Comparison of ENCODE assay signal across 17 cellular contexts in genomic region chr7:66306243-66306642, GRCh38.
A peak's percentile ranks its signal among the peaks of the same experiment; 100 is the strongest.
DNase-seq lines count a peak whose midpoint lies in the region; ATAC-seq and TF ChIP-seq lines count a peak whose summit lies in the region.
"Had no signal": no experiment of that assay in that cellular context is flagged by ENCODE, and none has a peak within 500 bp of the region (broad histone marks: within the 10 kb centered on the region; RNA-seq: fewer than 3 reads in every experiment).

No MANE protein-coding gene starts in this region.

- H3K4me3 ChIP-seq in endodermal cell (ENCODE audit: low read length): peak overlapping the region; percentile 10
- H3K4me3 ChIP-seq in liver (ENCODE audit: low read depth in 1 of 3, low read length in 3 of 3): no peak overlapping the region
- H3K4me3 ChIP-seq in upper lobe of right lung: no peak overlapping the region
- no peak overlapping the region for H3K4me3 ChIP-seq in CD8-positive, alpha-beta T cell (ENCODE audit: low read depth, low read length)
- no peak overlapping the region for H3K4me3 ChIP-seq in Karpas-422 (ENCODE audit: low read length)
- H3K4me3 ChIP-seq: SK-N-MC, upper lobe of left lung had no signal

- H3K27ac Mint-ChIP-seq in activated CD4-positive, alpha-beta T cell treated with anti-CD3 and anti-CD28 coated beads, Interleukin-2, amount 10 ng/mL, durations not matched to agents 24 days and 14 days: no peak overlapping the region
- no peak overlapping the region for H3K27ac Mint-ChIP-seq in endodermal cell
- no peak overlapping the region for H3K27ac Mint-ChIP-seq in CD8-positive, alpha-beta T cell

- ATAC-seq in upper lobe of right lung (peak; percentile 80), GM21529 (IDR thresholded peaks at IDR 0.05; ENCODE audit: unreplicated experiment) (no peak)
- ATAC-seq in CD8-positive, alpha-beta T cell: no peak
- ATAC-seq: stimulated activated naive CD8-positive, alpha-beta T cell treated with anti-CD3 and anti-CD28 coated beads, Interleukin-15, Interleukin-2, amounts not matched to agents 100 U/mL and 50 U/mL, for 24 hours had no signal

- no peaks in the 10 kb centered on the region for H3K27me3 ChIP-seq in endodermal cell (ENCODE audit: control insufficient read depth, insufficient read depth, low read length, poor library complexity, severe bottlenecking)
- H3K27me3 ChIP-seq in liver (ENCODE audit: control insufficient read depth in 4 of 4, insufficient read depth in 4 of 4, low read length in 3 of 4): no peaks in the 10 kb centered on the region
- H3K27me3 ChIP-seq in upper lobe of right lung: no peaks in the 10 kb centered on the region
- H3K27me3 ChIP-seq in CD8-positive, alpha-beta T cell (ENCODE audit: insufficient read depth, low read length): no peaks in the 10 kb centered on the region
- no peaks in the 10 kb centered on the region for H3K27me3 ChIP-seq in Karpas-422 (ENCODE audit: low read length)
- H3K27me3 ChIP-seq: upper lobe of left lung had no signal

- H3K4me2 ChIP-seq in Karpas-422 (ENCODE audit: low read depth, low read length, poor library complexity, severe bottlenecking): no peak overlapping the region

- H3K27me3 Mint-ChIP-seq in activated CD4-positive, alpha-beta T cell treated with anti-CD3 and anti-CD28 coated beads, Interleukin-2, amount 10 ng/mL, durations not matched to agents 24 days and 14 days: no peaks in the 10 kb centered on the region
- H3K27me3 Mint-ChIP-seq in endodermal cell (ENCODE audit: insufficient read depth): no peaks in the 10 kb centered on the region
- peaks cover 3% of the 10 kb centered on the region for H3K27me3 Mint-ChIP-seq in CD8-positive, alpha-beta T cell (ENCODE audit: low read depth)

- POLR2A ChIA-PET in CD8-positive, alpha-beta T cell (lab: Charles Lee): no interaction called here

- no peaks in the 10 kb centered on the region for H3K79me2 ChIP-seq in Karpas-422 (ENCODE audit: low read length)

- no peak overlapping the region for H3K4me3 Mint-ChIP-seq in activated CD4-positive, alpha-beta T cell treated with anti-CD3 and anti-CD28 coated beads, Interleukin-2, amount 10 ng/mL, durations not matched to agents 24 days and 14 days
- no peak overlapping the region for H3K4me3 Mint-ChIP-seq in endodermal cell
- H3K4me3 Mint-ChIP-seq in CD8-positive, alpha-beta T cell: no peak overlapping the region

- H3K4me1 ChIP-seq in endodermal cell (ENCODE audit: control insufficient read depth, insufficient read depth, low read length) (peaks cover 33% of the 10 kb centered on the region), liver (ENCODE audit: control insufficient read depth in 4 of 4, insufficient read depth in 4 of 4, low read length in 3 of 4) (peaks cover 8 to 32% (median 14%) of the 10 kb centered on the region in 4 donors), upper lobe of right lung (peaks cover 6% of the 10 kb centered on the region), Karpas-422 (ENCODE audit: low read length) (peaks cover 7% of the 10 kb centered on the region)
- H3K4me1 ChIP-seq in CD8-positive, alpha-beta T cell (ENCODE audit: insufficient read depth, low read length): no peaks in the 10 kb centered on the region

- peaks cover 2% of the 10 kb centered on the region for H3K9me3 Mint-ChIP-seq in activated CD4-positive, alpha-beta T cell treated with anti-CD3 and anti-CD28 coated beads, Interleukin-2, amount 10 ng/mL, durations not matched to agents 24 days and 14 days
- H3K9me3 Mint-ChIP-seq in endodermal cell: no peaks in the 10 kb centered on the region
- no peaks in the 10 kb centered on the region for H3K9me3 Mint-ChIP-seq in CD8-positive, alpha-beta T cell

- TF ChIP-seq RAD21 in liver (IDR thresholded peaks at IDR 0.05): no peak

- intact Hi-C loops in activated CD4-positive, alpha-beta T cell treated with anti-CD3 and anti-CD28 coated beads, Interleukin-2, amount 10 ng/mL, durations not matched to agents 24 days and 14 days (cut with micrococcal nuclease): no loop called here
- intact Hi-C loops in upper lobe of right lung (cut with DNase I): no loop called here
- intact Hi-C loops in CD8-positive, alpha-beta T cell (cut with DNase I, micrococcal nuclease): no loop called here

- H3K27ac ChIP-seq in endodermal cell (ENCODE audit: low read depth, low read length): no peak overlapping the region
- H3K27ac ChIP-seq in liver (ENCODE audit: low read depth in 1 of 2, low read length in 2 of 2): peak overlapping the region; percentile 27 to 89
- no peak overlapping the region for H3K27ac ChIP-seq in upper lobe of right lung
- H3K27ac ChIP-seq in CD8-positive, alpha-beta T cell (ENCODE audit: low read depth, low read length): no peak overlapping the region
- H3K27ac ChIP-seq in Karpas-422 (ENCODE audit: low read length): no peak overlapping the region
- H3K27ac ChIP-seq: SK-N-MC, upper lobe of left lung had no signal

- no peaks in the 10 kb centered on the region for H3K9me2 ChIP-seq in Karpas-422 (replicated peaks; ENCODE audit: insufficient read depth, low read length)

- no peaks in the 10 kb centered on the region for H3K36me3 ChIP-seq in endodermal cell (ENCODE audit: control insufficient read depth, insufficient read depth, low read length)
- no peaks in the 10 kb centered on the region for H3K36me3 ChIP-seq in liver (ENCODE audit: control insufficient read depth in 4 of 4, insufficient read depth in 3 of 4, low read depth in 1 of 4, low read length in 3 of 4)
- H3K36me3 ChIP-seq in upper lobe of right lung: no peaks in the 10 kb centered on the region
- no peaks in the 10 kb centered on the region for H3K36me3 ChIP-seq in CD8-positive, alpha-beta T cell (ENCODE audit: insufficient read depth, low read length)
- no peaks in the 10 kb centered on the region for H3K36me3 ChIP-seq in Karpas-422 (ENCODE audit: insufficient read depth, low read length)
- H3K36me3 ChIP-seq: upper lobe of left lung had no signal

- H4K20me1 ChIP-seq in Karpas-422 (ENCODE audit: insufficient read depth, low read depth, low read length): peaks cover 14% of the 10 kb centered on the region; the same call in 1 of the 2 replicates

- TF ChIP-seq CTCF in endodermal cell (conservative IDR thresholded peaks at IDR 0.05) (no peak), liver (IDR thresholded peaks at IDR 0.05; ENCODE audit: low read depth, low read length, missing input control) (no peak), upper lobe of right lung (IDR thresholded peaks at IDR 0.05) (no peak)
- TF ChIP-seq CTCF in CD8-positive, alpha-beta T cell (IDR thresholded peaks at IDR 0.05): no peak

- H3K9me3 ChIP-seq in endodermal cell (ENCODE audit: control insufficient read depth, low read length) (no peaks in the 10 kb centered on the region), liver (ENCODE audit: control insufficient read depth in 4 of 4, low read length in 3 of 4) (no peaks in the 10 kb centered on the region), upper lobe of right lung (no peaks in the 10 kb centered on the region), Karpas-422 (ENCODE audit: low read length) (no peaks in the 10 kb centered on the region)
- H3K9me3 ChIP-seq in CD8-positive, alpha-beta T cell (ENCODE audit: low read length): no peaks in the 10 kb centered on the region
- H3K9me3 ChIP-seq: upper lobe of left lung had no signal

- no peaks in the 10 kb centered on the region for H3K4me1 Mint-ChIP-seq in activated CD4-positive, alpha-beta T cell treated with anti-CD3 and anti-CD28 coated beads, Interleukin-2, amount 10 ng/mL, durations not matched to agents 24 days and 14 days
- peaks cover 73% of the 10 kb centered on the region for H3K4me1 Mint-ChIP-seq in endodermal cell
- H3K4me1 Mint-ChIP-seq in CD8-positive, alpha-beta T cell (ENCODE audit: low read depth): no peaks in the 10 kb centered on the region

- no peaks in the 10 kb centered on the region for H3K36me3 Mint-ChIP-seq in activated CD4-positive, alpha-beta T cell treated with anti-CD3 and anti-CD28 coated beads, Interleukin-2, amount 10 ng/mL, durations not matched to agents 24 days and 14 days (ENCODE audit: low read depth)
- no peaks in the 10 kb centered on the region for H3K36me3 Mint-ChIP-seq in endodermal cell (ENCODE audit: low read depth)
- H3K36me3 Mint-ChIP-seq in CD8-positive, alpha-beta T cell: no peaks in the 10 kb centered on the region

- WGBS in endodermal cell (ENCODE audit: insufficient coverage in 1 of 2, insufficient read length in 1 of 2), 2 experiments: 65 to 88% methylated on average over 2 of the region's 2 CpGs
- 33% methylated on average over 2 of the region's 2 CpGs for WGBS in liver

- no peak overlapping the region for H3K9ac ChIP-seq in endodermal cell (ENCODE audit: extremely low read depth, low read length, poor library complexity, severe bottlenecking)
- H3K9ac ChIP-seq in liver (ENCODE audit: low read depth in 1 of 2, low read length in 2 of 2): no peak overlapping the region
- H3K9ac ChIP-seq in Karpas-422 (ENCODE audit: low read length): no peak overlapping the region

- CTCF ChIA-PET in CD8-positive, alpha-beta T cell (lab: Charles Lee): no interaction called here

- no peak overlapping the region for H2AFZ ChIP-seq in Karpas-422 (ENCODE audit: low read length)

- DNase-seq in activated CD4-positive, alpha-beta T cell treated with anti-CD3 and anti-CD28 coated beads, Interleukin-2, amount 10 ng/mL, durations not matched to agents 24 days and 14 days: peak; percentile 34
- DNase-seq in activated CD4-positive, alpha-beta T cell treated with anti-CD3 and anti-CD28 coated beads for 4 hours: no peak
- DNase-seq in endodermal cell (no peak), upper lobe of right lung (no peak), Karpas-422 (no peak)
- no peak for DNase-seq in CD8-positive, alpha-beta T cell
- DNase-seq: activated CD8-positive, alpha-beta memory T cell treated with anti-CD3 and anti-CD28 coated beads, Interleukin-2, amount 50 U/mL, for 4 hours; activated gamma-delta T cell treated with Interleukin-2 at 50 U/mL for 16 hours; C1 segment of cervical spinal cord; NCI-H1930; NCI-H524; stimulated activated naive CD8-positive, alpha-beta T cell treated with anti-CD3 and anti-CD28 coated beads, Interleukin-15, Interleukin-2, amounts not matched to agents 100 U/mL and 50 U/mL, for 24 hours; T-helper 9 cell had no signal

TF ChIP-seq in liver, 16 proteins besides CTCF, POLR2A, EP300 and RAD21 (continues in another document):
- no peak for TF ChIP-seq NR2F2 (IDR thresholded peaks at IDR 0.05)
- TF ChIP-seq SP1 (IDR thresholded peaks at IDR 0.05): no peak
- no peak for TF ChIP-seq RXRA (IDR thresholded peaks at IDR 0.05)
- TF ChIP-seq ATF3 (IDR thresholded peaks at IDR 0.05): no peak
- TF ChIP-seq FOXA2 (IDR thresholded peaks at IDR 0.05): no peak
- TF ChIP-seq HNF4A (conservative IDR thresholded peaks at IDR 0.05): no peak

Comparison
In these comparisons a context has a peak if more than half of its experiments do, and no peak if none do; other contexts are left out.
1. H3K27ac ChIP-seq: peak in liver (2 of 2); none in endodermal cell (single experiment), upper lobe of right lung (single experiment), CD8-positive, alpha-beta T cell (single experiment) and Karpas-422 (single experiment).